8 cellular contexts compared by ENCODE assay signal in the genomic region with DNA sequence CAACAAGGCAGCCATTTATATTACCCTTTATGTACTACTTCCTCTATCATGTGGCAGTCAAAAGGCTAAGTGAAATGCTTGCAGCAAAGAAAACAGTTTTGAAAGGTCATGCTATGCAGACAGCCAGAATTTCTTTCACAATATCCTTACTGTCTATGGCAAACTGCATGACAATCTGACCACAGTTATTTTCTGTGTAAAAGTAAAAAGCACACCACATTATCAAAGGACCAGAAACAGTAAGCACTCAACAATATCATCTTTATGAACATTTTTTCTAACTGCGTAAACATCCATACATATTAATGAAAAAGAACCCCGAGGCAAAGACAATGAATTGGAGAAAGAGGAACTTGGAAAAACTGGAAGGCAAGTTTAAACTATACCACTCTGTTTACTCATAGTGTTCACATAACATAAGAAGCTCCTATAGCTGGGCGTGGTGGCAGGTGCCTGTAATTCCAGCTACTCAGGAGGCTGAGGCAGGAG. TPM values are rescaled to one million over a fixed set of nuclear protein-coding genes. Genes with fewer than 3 reads are reported as not detected.
DNase-seq lines count a peak whose midpoint lies in the region; ATAC-seq, FAIRE-seq and TF ChIP-seq lines count a peak whose summit lies in the region.
"Had no signal": no experiment of that assay in that cellular context is flagged by ENCODE, and none has a peak within 500 bp of the region (broad histone marks: within the 10 kb centered on the region; RNA-seq: fewer than 3 reads in every experiment).

No MANE protein-coding gene starts in this region.

- DNase-seq in H54 (ENCODE audit: insufficient read length, low spot score), result no peak
- peak; percentile 81 for DNase-seq in SIG-M5 (lab: John Stamatoyannopoulos, UW)
- peak; percentile 64 to 67 for DNase-seq in fibroblast of lung (ENCODE audit: low read depth in 2 of 2)
- no peak for DNase-seq in stimulated activated naive B cell treated with anti-CD40 and anti-IgM and Interleukin-4, amounts not matched to agents 10 μg/mL and 1 μg/mL and 100 μg/mL, for 72 hours
- no peak for DNase-seq in NCI-H2107 treated with DMSO at 0.1 percent for 48 hours (lab: John Stamatoyannopoulos, UW; ENCODE audit: unreplicated experiment)
- DNase-seq: activated naive CD4-positive, alpha-beta T cell treated with anti-CD3 and anti-CD28 coated beads for 36 hours had no signal

- H3K36me3 Mint-ChIP-seq in stimulated activated naive B cell treated with anti-CD40 and anti-IgM and Interleukin-4, amounts not matched to agents 10 μg/mL and 1 μg/mL and 100 μg/mL, for 72 hours, result peaks cover 23 to 28% of the 10 kb centered on the region in 2 donors

- H2AFZ ChIP-seq in fibroblast of lung (ENCODE audit: low read length), result no peak overlapping the region

- no peaks in the 10 kb centered on the region for H3K27me3 Mint-ChIP-seq in stimulated activated naive B cell treated with anti-CD40 and anti-IgM and Interleukin-4, amounts not matched to agents 10 μg/mL and 1 μg/mL and 100 μg/mL, for 72 hours

- no peak for TF ChIP-seq CTCF in fibroblast of lung (conservative IDR thresholded peaks at IDR 0.05 in 1 of 2, IDR thresholded peaks at IDR 0.05 in 1 of 2; ENCODE audit: low read depth in 1 of 2, low read length in 2 of 2)

- no peak overlapping the region for H3K9ac ChIP-seq in fibroblast of lung (ENCODE audit: insufficient read depth, low read length)

- no peak overlapping the region for H3K4me2 ChIP-seq in fibroblast of lung (ENCODE audit: extremely low read depth, insufficient read depth, low read length)

- H3K27me3 ChIP-seq in fibroblast of lung (ENCODE audit: control insufficient read depth, insufficient read depth, low read length), result no peaks in the 10 kb centered on the region

- peaks cover 13 to 27% of the 10 kb centered on the region in 2 donors for H3K4me1 Mint-ChIP-seq in stimulated activated naive B cell treated with anti-CD40 and anti-IgM and Interleukin-4, amounts not matched to agents 10 μg/mL and 1 μg/mL and 100 μg/mL, for 72 hours

- no peaks in the 10 kb centered on the region for H3K9me3 ChIP-seq in fibroblast of lung (ENCODE audit: control insufficient read depth, insufficient read depth, low read depth, low read length)

- no peaks in the 10 kb centered on the region for H3K36me3 ChIP-seq in fibroblast of lung (ENCODE audit: control insufficient read depth, insufficient read depth, low read length)

- H3K27ac ChIP-seq in fibroblast of lung (ENCODE audit: insufficient read depth, low read length), result no peak overlapping the region

- H3K9me3 Mint-ChIP-seq in stimulated activated naive B cell treated with anti-CD40 and anti-IgM and Interleukin-4, amounts not matched to agents 10 μg/mL and 1 μg/mL and 100 μg/mL, for 72 hours, result peaks cover 0 to 2% of the 10 kb centered on the region in 2 donors
- H3K9me3 Mint-ChIP-seq: activated naive CD4-positive, alpha-beta T cell treated with anti-CD3 and anti-CD28 coated beads for 36 hours had no signal

- H3K4me3 Mint-ChIP-seq in stimulated activated naive B cell treated with anti-CD40 and anti-IgM and Interleukin-4, amounts not matched to agents 10 μg/mL and 1 μg/mL and 100 μg/mL, for 72 hours, result peak overlapping the region; percentile 41 to 67
- H3K4me3 Mint-ChIP-seq: activated naive CD4-positive, alpha-beta T cell treated with anti-CD3 and anti-CD28 coated beads for 36 hours had no signal

- peak; percentile 89 to 96 for ATAC-seq in stimulated activated naive B cell treated with anti-CD40 and anti-IgM and Interleukin-4, amounts not matched to agents 10 μg/mL and 1 μg/mL and 100 μg/mL, for 72 hours (replicated peaks)
- ATAC-seq in GM21737 (IDR thresholded peaks at IDR 0.05; ENCODE audit: unreplicated experiment) (no peak), HG03280 (IDR thresholded peaks at IDR 0.05; ENCODE audit: unreplicated experiment) (no peak)

- H3K4me1 ChIP-seq in fibroblast of lung (ENCODE audit: control insufficient read depth, extremely low read depth, insufficient read depth, low read length), result no peaks in the 10 kb centered on the region

- no peak overlapping the region for H3K4me3 ChIP-seq in fibroblast of lung (replicated peaks in 1 of 4; ENCODE audit: control extremely low read depth in 1 of 4, insufficient read depth in 1 of 4, low read depth in 3 of 4, low read length in 4 of 4)

- FAIRE-seq in H54 (lab: Jason Lieb, UNC), result peak; percentile 57

- H3K79me2 ChIP-seq in fibroblast of lung (ENCODE audit: control insufficient read depth, insufficient read depth, low read length), result no peaks in the 10 kb centered on the region

- peak overlapping the region; percentile 7 for H3K27ac Mint-ChIP-seq in stimulated activated naive B cell treated with anti-CD40 and anti-IgM and Interleukin-4, amounts not matched to agents 10 μg/mL and 1 μg/mL and 100 μg/mL, for 72 hours
- H3K27ac Mint-ChIP-seq: activated naive CD4-positive, alpha-beta T cell treated with anti-CD3 and anti-CD28 coated beads for 36 hours had no signal

- no peak for TF ChIP-seq POLR2A in H54 (IDR thresholded peaks at IDR 0.05; ENCODE audit: low read depth, low read length)

- H4K20me1 ChIP-seq in fibroblast of lung (ENCODE audit: control insufficient read depth, extremely low read depth, insufficient read depth, low read length), result no peaks in the 10 kb centered on the region

RNA-seq across cellular contexts. Expression of a gene that starts 47.9 kb away (rescaled TPM):
- total RNA-seq in fibroblast of lung, result 9.2 and 17.0 TPM in 2 replicates
- 12.4 and 18.2 TPM in 2 replicates for polyA plus RNA-seq in fibroblast of lung
- polyA plus RNA-seq in fibroblast of lung (2012), result 11.1 and 18.8 TPM in 2 replicates
- polyA minus RNA-seq in fibroblast of lung (ENCODE audit: low replicate concordance), result 7.6 and 15.3 TPM in 2 replicates

Comparison
In these comparisons a context has a peak if more than half of its experiments do, and no peak if none do; other contexts are left out.
1. DNase-seq: peak in SIG-M5 (single experiment) and fibroblast of lung (2 of 2); none in H54 (single experiment), stimulated activated naive B cell treated with anti-CD40 and anti-IgM and Interleukin-4, amounts not matched to agents 10 μg/mL and 1 μg/mL and 100 μg/mL, for 72 hours (single experiment) and NCI-H2107 treated with DMSO at 0.1 percent for 48 hours (single experiment).
2. ATAC-seq: peak in stimulated activated naive B cell treated with anti-CD40 and anti-IgM and Interleukin-4, amounts not matched to agents 10 μg/mL and 1 μg/mL and 100 μg/mL, for 72 hours (2 of 2); none in GM21737 (single experiment) and HG03280 (single experiment).